ENCODE assay signal across 1 cellular context in genomic region chr10:101047961-101048892, GRCh38.
TF ChIP-seq lines count a peak whose summit lies in the region.

No MANE protein-coding gene starts in this region.

TF ChIP-seq in WTC11, 78 proteins besides CTCF, POLR2A, EP300 and RAD21 (continued from another document):
- TF ChIP-seq PRDM15 (CRISPR knock-in tag; IDR thresholded peaks at IDR 0.05) (0 out of 2 replicates have a peak, but pooled peaks have one; percentile 40), ZNF416 (CRISPR knock-in tag; IDR thresholded peaks at IDR 0.05) (no peak), ELF4 (CRISPR knock-in tag; IDR thresholded peaks at IDR 0.05; ENCODE audit: low read depth) (no peak), MAX (CRISPR knock-in tag; IDR thresholded peaks at IDR 0.05) (peak; percentile 33; the same call in 1 of the 2 replicates), SMAD3 (CRISPR knock-in tag; IDR thresholded peaks at IDR 0.05; ENCODE audit: borderline replicate concordance) (no peak), ZNF396 (CRISPR knock-in tag; IDR thresholded peaks at IDR 0.05; ENCODE audit: borderline replicate concordance) (no peak), ZNF317 (CRISPR knock-in tag; IDR thresholded peaks at IDR 0.05; ENCODE audit: borderline replicate concordance, low read depth) (no peak), ATF2 (CRISPR knock-in tag; IDR thresholded peaks at IDR 0.05; ENCODE audit: borderline replicate concordance, low read depth) (no peak)
